In the genomic region with DNA sequence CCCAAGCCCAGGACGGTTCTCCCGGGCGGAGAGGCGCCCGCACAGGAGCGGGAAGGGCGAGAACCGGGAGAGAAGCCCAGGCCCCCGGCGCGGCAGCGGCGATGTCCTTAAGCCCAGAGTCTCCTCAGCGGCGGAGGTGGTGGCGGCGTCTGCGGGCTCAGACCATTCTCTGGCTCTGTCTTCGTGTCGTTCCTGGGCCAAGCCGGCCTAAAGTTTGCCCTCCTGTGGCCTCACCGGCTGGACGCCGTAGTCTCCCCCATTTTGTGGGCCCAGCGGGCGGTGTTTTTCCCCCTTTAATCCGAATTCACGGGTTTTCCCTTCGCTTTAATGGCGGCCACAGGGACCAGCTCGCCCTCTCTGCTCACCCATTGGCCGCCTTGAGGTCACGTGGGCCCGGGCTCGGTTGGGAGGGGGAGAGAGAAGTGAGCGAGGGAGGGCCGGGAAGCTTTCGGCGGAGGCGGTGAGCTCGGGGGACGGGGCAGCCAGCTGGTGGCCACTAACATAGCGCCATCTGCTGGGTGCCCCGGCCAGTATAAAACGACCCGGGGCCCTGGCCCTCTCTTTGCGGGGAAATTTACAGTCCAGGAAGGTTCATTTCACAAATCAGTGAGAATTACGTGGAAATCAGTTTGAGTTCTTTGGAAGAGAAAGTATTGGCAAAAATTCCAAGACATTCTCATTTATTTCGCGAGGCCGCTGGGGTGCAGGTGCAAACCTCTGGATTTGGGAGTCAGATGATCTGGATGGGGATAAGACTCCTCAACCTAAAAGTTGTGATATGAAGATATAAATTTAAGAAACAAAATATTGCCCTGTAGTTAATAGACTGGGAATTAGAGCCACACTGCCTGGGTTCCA, we compare ENCODE assay signal across 8 cellular contexts. TPM values are rescaled to one million over a fixed set of nuclear protein-coding genes. Genes with fewer than 3 reads are reported as not detected.
DNase-seq lines count a peak whose midpoint lies in the region; ATAC-seq and TF ChIP-seq lines count a peak whose summit lies in the region.

No MANE protein-coding gene starts in this region.

- H3K27ac Mint-ChIP-seq in activated B cell treated with CpG ODN at 0.5 μM for 24 hours (peak overlapping the region; percentile 97), immature natural killer cell (peak overlapping the region; percentile 92 to 99 (median 98))

- CTCF ChIA-PET in activated B cell treated with CpG ODN at 0.5 μM for 24 hours (lab: Charles Lee) = interaction anchor here (0.7 to 1.5 kb wide), 14 partner anchors 11 to 430 kb away, joined by 3 to 26 read pairs (median 4); no protein-coding TSS in a partner anchor

- no peaks in the 10 kb centered on the region for H3K27me3 Mint-ChIP-seq in activated B cell treated with CpG ODN at 0.5 μM for 24 hours
- H3K27me3 Mint-ChIP-seq in immature natural killer cell (ENCODE audit: low read depth in 3 of 3) = peaks cover 10 to 22% (median 12%) of the 10 kb centered on the region in 3 donors

- TF ChIP-seq CTCF in AG10803 (conservative IDR thresholded peaks at IDR 0.05; ENCODE audit: low read length) (peak; percentile 73), activated B cell treated with CpG ODN at 0.5 μM for 24 hours (IDR thresholded peaks at IDR 0.05) (peak; percentile 83)

- peak overlapping the region; percentile 96 for H3K4me3 Mint-ChIP-seq in activated B cell treated with CpG ODN at 0.5 μM for 24 hours
- H3K4me3 Mint-ChIP-seq in immature natural killer cell = peak overlapping the region; percentile 94 to 100 (median 98)

- H3K4me3 ChIP-seq in AG10803 (ENCODE audit: low read length) = peak overlapping the region; percentile 93

- peaks cover 35% of the 10 kb centered on the region for H3K4me1 Mint-ChIP-seq in activated B cell treated with CpG ODN at 0.5 μM for 24 hours
- peaks cover 38 to 48% of the 10 kb centered on the region in 2 donors for H3K4me1 Mint-ChIP-seq in immature natural killer cell

- H3K36me3 Mint-ChIP-seq in activated B cell treated with CpG ODN at 0.5 μM for 24 hours (ENCODE audit: low read depth) (peaks cover 35% of the 10 kb centered on the region), immature natural killer cell (peaks cover 0 to 4% (median 0%) of the 10 kb centered on the region in 3 donors)

- H3K27ac ChIP-seq in caudate nucleus (ENCODE audit: low read depth, low read length) = peak overlapping the region; percentile 97

- DNase-seq in AG10803 (ENCODE audit: low read depth) = peak; percentile 97
- peak; percentile 98 for DNase-seq in NCI-H226
- peak; percentile 92 for DNase-seq in activated B cell treated with CpG ODN at 0.5 μM for 24 hours
- peak; percentile 62 to 99 (median 96) for DNase-seq in caudate nucleus (lab: John Stamatoyannopoulos, UW)
- DNase-seq in immature natural killer cell = peak; percentile 97 to 98 (median 98)
- DNase-seq in smooth muscle cell of the brain vasculature (ENCODE audit: low read depth, low spot score) = peak; percentile 92

- ATAC-seq in GM19023 (IDR thresholded peaks at IDR 0.05; ENCODE audit: unreplicated experiment) (peak; percentile 94), HG03196 (IDR thresholded peaks at IDR 0.05; ENCODE audit: unreplicated experiment) (peak; percentile 91), activated B cell treated with CpG ODN at 0.5 μM for 24 hours (ENCODE audit: low read depth) (peak; percentile 96)

- intact Hi-C loops in activated B cell treated with CpG ODN at 0.5 μM for 24 hours (cut with micrococcal nuclease) = loop anchor here (1.0 to 2.0 kb wide), 7 partner anchors 27 to 654 kb away; partner anchors contain the start of genes BRIP1 and INTS2

- POLR2A ChIA-PET in activated B cell treated with CpG ODN at 0.5 μM for 24 hours (lab: Charles Lee) = interaction anchor here (0.6 to 2.2 kb wide), 11 partner anchors 9 to 1384 kb away, joined by 3 to 26 read pairs (median 4); partner anchors contain the start of gene BRIP1

- no peaks in the 10 kb centered on the region for H3K9me3 Mint-ChIP-seq in activated B cell treated with CpG ODN at 0.5 μM for 24 hours
- no peaks in the 10 kb centered on the region for H3K9me3 Mint-ChIP-seq in immature natural killer cell

RNA-seq across cellular contexts. Expression of gene MED13, which starts 0.8 kb away (rescaled TPM):
- total RNA-seq in activated B cell treated with CpG ODN at 0.5 μM for 24 hours = 81.4 and 101 TPM in 2 replicates
- polyA plus RNA-seq in immature natural killer cell = 1 to 10 TPM in 2 of 3 donors, under 1 TPM in 1; 0.30 to 5.1 (median 4.5) TPM

Comparison
In these comparisons a context has a peak if more than half of its experiments do, and no peak if none do; other contexts are left out.
1. Peak in every context shown above with its lines: DNase-seq, ATAC-seq, H3K4me3 ChIP-seq and H3K27ac ChIP-seq.